In genomic region chr18:74152270-74152669, GRCh38 we compare ENCODE assay signal across 19 cellular contexts. TPM values are rescaled to one million over a fixed set of nuclear protein-coding genes. Genes with fewer than 3 reads are reported as not detected.
DNase-seq lines count a peak whose midpoint lies in the region; ATAC-seq and TF ChIP-seq lines count a peak whose summit lies in the region.
"Had no signal": no experiment of that assay in that cellular context is flagged by ENCODE, and none has a peak within 500 bp of the region (broad histone marks: within the 10 kb centered on the region; RNA-seq: fewer than 3 reads in every experiment).

No MANE protein-coding gene starts in this region.

- no peaks in the 10 kb centered on the region for H3K27me3 ChIP-seq in heart right ventricle
- H3K27me3 ChIP-seq: BLaER1 treated with 17β-estradiol and CSF1 and Interleukin-3, amounts not matched to agents 10 nM and 100 nM had no signal

- peaks cover 2% of the 10 kb centered on the region for H3K27me3 Mint-ChIP-seq in activated CD4-positive, alpha-beta T cell treated with anti-CD3 and anti-CD28 coated beads, Interleukin-2, amount 10 ng/mL, durations not matched to agents 24 days and 14 days
- H3K27me3 Mint-ChIP-seq in activated naive CD8-positive, alpha-beta T cell treated with anti-CD3 and anti-CD28 coated beads for 36 hours, result peaks cover 6% of the 10 kb centered on the region
- peaks cover 3% of the 10 kb centered on the region for H3K27me3 Mint-ChIP-seq in neural crest cell (ENCODE audit: low read depth)

- no peaks in the 10 kb centered on the region for H3K9me3 ChIP-seq in heart right ventricle
- H3K9me3 ChIP-seq: BLaER1 treated with 17β-estradiol and CSF1 and Interleukin-3, amounts not matched to agents 10 nM and 100 nM had no signal

- H3K4me1 Mint-ChIP-seq in activated CD4-positive, alpha-beta T cell treated with anti-CD3 and anti-CD28 coated beads, Interleukin-2, amount 10 ng/mL, durations not matched to agents 24 days and 14 days, result peaks cover 43% of the 10 kb centered on the region
- peaks cover 50% of the 10 kb centered on the region for H3K4me1 Mint-ChIP-seq in activated naive CD8-positive, alpha-beta T cell treated with anti-CD3 and anti-CD28 coated beads for 36 hours
- H3K4me1 Mint-ChIP-seq in neural crest cell, result peaks cover 38% of the 10 kb centered on the region

- WGBS in heart right ventricle, 2 donors, result 50 to 64% methylated on average over 6 of the region's 6 CpGs

- no peaks in the 10 kb centered on the region for H3K9me3 Mint-ChIP-seq in activated CD4-positive, alpha-beta T cell treated with anti-CD3 and anti-CD28 coated beads, Interleukin-2, amount 10 ng/mL, durations not matched to agents 24 days and 14 days
- peaks cover 2% of the 10 kb centered on the region for H3K9me3 Mint-ChIP-seq in activated naive CD8-positive, alpha-beta T cell treated with anti-CD3 and anti-CD28 coated beads for 36 hours
- no peaks in the 10 kb centered on the region for H3K9me3 Mint-ChIP-seq in neural crest cell
- H3K9me3 Mint-ChIP-seq: H9 had no signal

- peak overlapping the region; percentile 25 for H3K27ac Mint-ChIP-seq in activated CD4-positive, alpha-beta T cell treated with anti-CD3 and anti-CD28 coated beads, Interleukin-2, amount 10 ng/mL, durations not matched to agents 24 days and 14 days
- H3K27ac Mint-ChIP-seq in activated naive CD8-positive, alpha-beta T cell treated with anti-CD3 and anti-CD28 coated beads for 36 hours, result peak overlapping the region; percentile 23
- H3K27ac Mint-ChIP-seq in neural crest cell (ENCODE audit: unreplicated experiment), result peak overlapping the region; percentile 84

- peak overlapping the region in 7 of 10 donors; percentile 35 to 74 (median 55) for H3K27ac ChIP-seq in heart right ventricle
- H3K27ac ChIP-seq: BLaER1 treated with 17β-estradiol and CSF1 and Interleukin-3, amounts not matched to agents 10 nM and 100 nM; KMS-11 had no signal

- peaks cover 3 to 53% (median 36%) of the 10 kb centered on the region in 9 donors for H3K4me1 ChIP-seq in heart right ventricle

- no peak for TF ChIP-seq CTCF in heart right ventricle (IDR thresholded peaks at IDR 0.05)
- no peak for TF ChIP-seq CTCF in neural crest cell (conservative IDR thresholded peaks at IDR 0.05)

- H3K36me3 Mint-ChIP-seq in activated CD4-positive, alpha-beta T cell treated with anti-CD3 and anti-CD28 coated beads, Interleukin-2, amount 10 ng/mL, durations not matched to agents 24 days and 14 days (ENCODE audit: low read depth), result peaks cover 41% of the 10 kb centered on the region
- peaks cover 51% of the 10 kb centered on the region for H3K36me3 Mint-ChIP-seq in activated naive CD8-positive, alpha-beta T cell treated with anti-CD3 and anti-CD28 coated beads for 36 hours
- H3K36me3 Mint-ChIP-seq in neural crest cell (ENCODE audit: low read depth), result peaks cover 3% of the 10 kb centered on the region

- no peak overlapping the region for H3K4me3 Mint-ChIP-seq in activated CD4-positive, alpha-beta T cell treated with anti-CD3 and anti-CD28 coated beads, Interleukin-2, amount 10 ng/mL, durations not matched to agents 24 days and 14 days
- peak overlapping the region; percentile 29 for H3K4me3 Mint-ChIP-seq in activated naive CD8-positive, alpha-beta T cell treated with anti-CD3 and anti-CD28 coated beads for 36 hours
- H3K4me3 Mint-ChIP-seq in neural crest cell, result peak overlapping the region; percentile 80
- H3K4me3 Mint-ChIP-seq: H9 had no signal

- intact Hi-C loops in activated CD4-positive, alpha-beta T cell treated with anti-CD3 and anti-CD28 coated beads, Interleukin-2, amount 10 ng/mL, durations not matched to agents 24 days and 14 days (cut with micrococcal nuclease), result no loop called here
- intact Hi-C loops in heart right ventricle (cut with DNase I), result no loop called here
- intact Hi-C loops in cardiac septum (cut with DNase I), result no loop called here

- no peak for DNase-seq in activated CD4-positive, alpha-beta T cell treated with anti-CD3 and anti-CD28 coated beads, Interleukin-2, amount 10 ng/mL, durations not matched to agents 24 days and 14 days
- DNase-seq in activated CD4-positive, alpha-beta T cell treated with anti-CD3 and anti-CD28 coated beads, Interleukin-2, amount 50 U/mL, for 48 hours, result no peak
- no peak for DNase-seq in heart right ventricle
- no peak for DNase-seq in cardiac septum (ENCODE audit: low spot score)
- DNase-seq in activated naive CD8-positive, alpha-beta T cell treated with anti-CD3 and anti-CD28 coated beads for 36 hours, result no peak
- no peak for DNase-seq in neural crest cell (ENCODE audit: low read depth, low spot score)
- DNase-seq in NCI-H2029 (lab: John Stamatoyannopoulos, UW), result no peak
- no peak for DNase-seq in DMS79 (lab: John Stamatoyannopoulos, UW)
- DNase-seq: 8988T, DMS153, H9, MM.1S, NCI-H1105, NCI-H187, NCI-H774 had no signal

- peak overlapping the region in 1 of 10 donors; percentile 2 for H3K4me3 ChIP-seq in heart right ventricle
- H3K4me3 ChIP-seq: BLaER1 treated with 17β-estradiol and CSF1 and Interleukin-3, amounts not matched to agents 10 nM and 100 nM had no signal

- peaks cover 0 to 54% (median 20%) of the 10 kb centered on the region in 9 donors for H3K36me3 ChIP-seq in heart right ventricle

- no peak for ATAC-seq in heart right ventricle
- ATAC-seq: HepG2, Panc1 had no signal

RNA-seq across cellular contexts. Expression of gene TIMM21, which starts 3.9 kb away (rescaled TPM):
- total RNA-seq in activated CD4-positive, alpha-beta T cell treated with anti-CD3 and anti-CD28 coated beads, Interleukin-2, amount 10 ng/mL, durations not matched to agents 24 days and 14 days, result 61.8 and 71.8 TPM in 2 replicates
- 100 to 1,000 TPM in 9 of 10 donors, 10 to 100 TPM in 1; 81.9 to 141 (median 122) TPM for total RNA-seq in heart right ventricle
- polyA plus RNA-seq in heart right ventricle, result 10 to 100 TPM; 64.4 to 77.9 TPM
- 105 TPM for total RNA-seq in cardiac septum
- total RNA-seq in activated naive CD8-positive, alpha-beta T cell treated with anti-CD3 and anti-CD28 coated beads for 36 hours, result 10 to 100 TPM; 78.1 to 79.0 TPM
- total RNA-seq in neural crest cell, result 42.4 and 43.8 TPM in 2 replicates

RNA-seq across cellular contexts. Expression of gene FBXO15, which starts 4.6 kb away (rescaled TPM):
- total RNA-seq in activated CD4-positive, alpha-beta T cell treated with anti-CD3 and anti-CD28 coated beads, Interleukin-2, amount 10 ng/mL, durations not matched to agents 24 days and 14 days, result 1.2 and 1.3 TPM in 2 replicates
- total RNA-seq in heart right ventricle (1 to 10 TPM in 1 of 10 donors, under 1 TPM in 6, not detected in 3; 0.19 to 1.3 (median 0.38) TPM), cardiac septum (0.51 TPM), neural crest cell (1.7 and 2.7 TPM in 2 replicates)
- under 1 TPM; 0.14 to 0.88 TPM for polyA plus RNA-seq in heart right ventricle
- total RNA-seq in activated naive CD8-positive, alpha-beta T cell treated with anti-CD3 and anti-CD28 coated beads for 36 hours, result 1 to 10 TPM; 3.0 to 3.8 TPM

Comparison
In these comparisons a context has a peak if more than half of its experiments do, and no peak if none do; other contexts are left out.
1. H3K27ac Mint-ChIP-seq: peak in every context shown above with its lines; median percentile 84 in neural crest cell; 25 in activated CD4-positive, alpha-beta T cell treated with anti-CD3 and anti-CD28 coated beads, Interleukin-2, amount 10 ng/mL, durations not matched to agents 24 days and 14 days; 23 in activated naive CD8-positive, alpha-beta T cell treated with anti-CD3 and anti-CD28 coated beads for 36 hours.